ENCODE assay signal across 1 cellular context in the genomic region with DNA sequence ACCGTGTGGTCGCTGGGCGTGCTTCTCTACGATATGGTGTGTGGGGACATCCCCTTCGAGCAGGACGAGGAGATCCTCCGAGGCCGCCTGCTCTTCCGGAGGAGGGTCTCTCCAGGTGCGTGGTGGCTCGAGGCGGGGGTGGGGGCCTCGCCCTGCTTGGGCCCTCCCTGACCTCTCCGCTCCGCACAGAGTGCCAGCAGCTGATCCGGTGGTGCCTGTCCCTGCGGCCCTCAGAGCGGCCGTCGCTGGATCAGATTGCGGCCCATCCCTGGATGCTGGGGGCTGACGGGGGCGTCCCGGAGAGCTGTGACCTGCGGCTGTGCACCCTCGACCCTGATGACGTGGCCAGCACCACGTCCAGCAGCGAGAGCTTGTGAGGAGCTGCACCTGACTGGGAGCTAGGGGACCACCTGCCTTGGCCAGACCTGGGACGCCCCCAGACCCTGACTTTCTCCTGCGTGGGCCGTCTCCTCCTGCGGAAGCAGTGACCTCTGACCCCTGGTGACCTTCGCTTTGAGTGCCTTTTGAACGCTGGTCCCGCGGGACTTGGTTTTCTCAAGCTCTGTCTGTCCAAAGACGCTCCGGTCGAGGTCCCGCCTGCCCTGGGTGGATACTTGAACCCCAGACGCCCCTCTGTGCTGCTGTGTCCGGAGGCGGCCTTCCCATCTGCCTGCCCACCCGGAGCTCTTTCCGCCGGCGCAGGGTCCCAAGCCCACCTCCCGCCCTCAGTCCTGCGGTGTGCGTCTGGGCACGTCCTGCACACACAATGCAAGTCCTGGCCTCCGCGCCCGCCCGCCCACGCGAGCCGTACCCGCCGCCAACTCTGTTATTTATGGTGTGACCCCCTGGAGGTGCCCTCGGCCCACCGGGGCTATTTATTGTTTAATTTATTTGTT.
TF ChIP-seq lines count a peak whose summit lies in the region.

No MANE protein-coding gene starts in this region.

TF ChIP-seq in HEK293, 187 proteins besides CTCF, POLR2A, EP300 and RAD21 (continued from another document and continues in another):
- TF ChIP-seq, protein P1, sequence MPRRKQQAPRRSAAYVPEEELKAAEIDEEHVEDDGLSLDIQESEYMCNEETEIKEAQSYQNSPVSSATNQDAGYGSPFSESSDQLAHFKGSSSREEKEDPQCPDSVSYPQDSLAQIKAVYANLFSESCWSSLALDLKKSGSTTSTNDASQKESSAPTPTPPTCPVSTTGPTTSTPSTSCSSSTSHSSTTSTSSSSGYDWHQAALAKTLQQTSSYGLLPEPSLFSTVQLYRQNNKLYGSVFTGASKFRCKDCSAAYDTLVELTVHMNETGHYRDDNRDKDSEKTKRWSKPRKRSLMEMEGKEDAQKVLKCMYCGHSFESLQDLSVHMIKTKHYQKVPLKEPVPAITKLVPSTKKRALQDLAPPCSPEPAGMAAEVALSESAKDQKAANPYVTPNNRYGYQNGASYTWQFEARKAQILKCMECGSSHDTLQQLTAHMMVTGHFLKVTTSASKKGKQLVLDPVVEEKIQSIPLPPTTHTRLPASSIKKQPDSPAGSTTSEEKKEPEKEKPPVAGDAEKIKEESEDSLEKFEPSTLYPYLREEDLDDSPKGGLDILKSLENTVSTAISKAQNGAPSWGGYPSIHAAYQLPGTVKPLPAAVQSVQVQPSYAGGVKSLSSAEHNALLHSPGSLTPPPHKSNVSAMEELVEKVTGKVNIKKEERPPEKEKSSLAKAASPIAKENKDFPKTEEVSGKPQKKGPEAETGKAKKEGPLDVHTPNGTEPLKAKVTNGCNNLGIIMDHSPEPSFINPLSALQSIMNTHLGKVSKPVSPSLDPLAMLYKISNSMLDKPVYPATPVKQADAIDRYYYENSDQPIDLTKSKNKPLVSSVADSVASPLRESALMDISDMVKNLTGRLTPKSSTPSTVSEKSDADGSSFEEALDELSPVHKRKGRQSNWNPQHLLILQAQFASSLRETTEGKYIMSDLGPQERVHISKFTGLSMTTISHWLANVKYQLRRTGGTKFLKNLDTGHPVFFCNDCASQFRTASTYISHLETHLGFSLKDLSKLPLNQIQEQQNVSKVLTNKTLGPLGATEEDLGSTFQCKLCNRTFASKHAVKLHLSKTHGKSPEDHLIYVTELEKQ (tag by site-specific recombination; IDR thresholded peaks at IDR 0.05; ENCODE audit: borderline replicate concordance) = 0 out of 2 replicates have a peak, but pooled peaks have one; percentile 2
- no peak; the same call in 1 of the 2 replicates for TF ChIP-seq ZFP69B (tag by site-specific recombination; IDR thresholded peaks at IDR 0.05)
- TF ChIP-seq SCRT1 (tag by site-specific recombination; IDR thresholded peaks at IDR 0.05; ENCODE audit: borderline replicate concordance) = no peak
- peak; percentile 67; the same call in 1 of the 2 replicates for TF ChIP-seq ZNF2 (tag by site-specific recombination; IDR thresholded peaks at IDR 0.05)
- TF ChIP-seq ZNF133 (tag by site-specific recombination; IDR thresholded peaks at IDR 0.05) = no peak
- no peak for TF ChIP-seq ZNF37A (tag by site-specific recombination; IDR thresholded peaks at IDR 0.05)
- no peak for TF ChIP-seq ZNF792 (tag by site-specific recombination; IDR thresholded peaks at IDR 0.05)
- TF ChIP-seq BCL11A (tag by site-specific recombination; IDR thresholded peaks at IDR 0.05; ENCODE audit: low read depth) = peak; percentile 90; the same call in 1 of the 2 replicates
- no peak for TF ChIP-seq ZNF311 (tag by site-specific recombination; IDR thresholded peaks at IDR 0.05; ENCODE audit: borderline replicate concordance)
- peak; percentile 66; the same call in 1 of the 2 replicates for TF ChIP-seq ZXDB (tag by site-specific recombination; IDR thresholded peaks at IDR 0.05)
- TF ChIP-seq RBAK (tag by site-specific recombination; IDR thresholded peaks at IDR 0.05) = no peak
- 0 out of 2 replicates have a peak, but pooled peaks have one; percentile 5 for TF ChIP-seq ZSCAN16 (tag by site-specific recombination; IDR thresholded peaks at IDR 0.05)
- TF ChIP-seq ZNF302 (tag by site-specific recombination; IDR thresholded peaks at IDR 0.05; ENCODE audit: low read depth) = no peak
- peak; percentile 63; the same call in 1 of the 2 replicates for TF ChIP-seq SP7 (tag by site-specific recombination; IDR thresholded peaks at IDR 0.05)
- TF ChIP-seq TCF7L2 (IDR thresholded peaks at IDR 0.05; ENCODE audit: borderline replicate concordance, low read depth, low read length) = no peak
- TF ChIP-seq ZNF549 (tag by site-specific recombination; IDR thresholded peaks at IDR 0.05) = no peak
- peak; percentile 6; the same call in 1 of the 2 replicates for TF ChIP-seq FEZF1 (tag by site-specific recombination; IDR thresholded peaks at IDR 0.05)
- peak; percentile 98 for TF ChIP-seq ZFHX2 (tag by site-specific recombination; conservative IDR thresholded peaks at IDR 0.05)
- TF ChIP-seq, protein P2, sequence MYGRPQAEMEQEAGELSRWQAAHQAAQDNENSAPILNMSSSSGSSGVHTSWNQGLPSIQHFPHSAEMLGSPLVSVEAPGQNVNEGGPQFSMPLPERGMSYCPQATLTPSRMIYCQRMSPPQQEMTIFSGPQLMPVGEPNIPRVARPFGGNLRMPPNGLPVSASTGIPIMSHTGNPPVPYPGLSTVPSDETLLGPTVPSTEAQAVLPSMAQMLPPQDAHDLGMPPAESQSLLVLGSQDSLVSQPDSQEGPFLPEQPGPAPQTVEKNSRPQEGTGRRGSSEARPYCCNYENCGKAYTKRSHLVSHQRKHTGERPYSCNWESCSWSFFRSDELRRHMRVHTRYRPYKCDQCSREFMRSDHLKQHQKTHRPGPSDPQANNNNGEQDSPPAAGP (tag by site-specific recombination; IDR thresholded peaks at IDR 0.05) = 0 out of 2 replicates have a peak, but pooled peaks have one; percentile 12
- TF ChIP-seq ZBTB17 (tag by site-specific recombination; IDR thresholded peaks at IDR 0.05) = peak; percentile 45; the same call in 1 of the 2 replicates
- TF ChIP-seq GLIS2 (tag by site-specific recombination; IDR thresholded peaks at IDR 0.05) = peak; percentile 91
- TF ChIP-seq ZNF629 (tag by site-specific recombination; IDR thresholded peaks at IDR 0.05) = no peak
- TF ChIP-seq, protein P3, sequence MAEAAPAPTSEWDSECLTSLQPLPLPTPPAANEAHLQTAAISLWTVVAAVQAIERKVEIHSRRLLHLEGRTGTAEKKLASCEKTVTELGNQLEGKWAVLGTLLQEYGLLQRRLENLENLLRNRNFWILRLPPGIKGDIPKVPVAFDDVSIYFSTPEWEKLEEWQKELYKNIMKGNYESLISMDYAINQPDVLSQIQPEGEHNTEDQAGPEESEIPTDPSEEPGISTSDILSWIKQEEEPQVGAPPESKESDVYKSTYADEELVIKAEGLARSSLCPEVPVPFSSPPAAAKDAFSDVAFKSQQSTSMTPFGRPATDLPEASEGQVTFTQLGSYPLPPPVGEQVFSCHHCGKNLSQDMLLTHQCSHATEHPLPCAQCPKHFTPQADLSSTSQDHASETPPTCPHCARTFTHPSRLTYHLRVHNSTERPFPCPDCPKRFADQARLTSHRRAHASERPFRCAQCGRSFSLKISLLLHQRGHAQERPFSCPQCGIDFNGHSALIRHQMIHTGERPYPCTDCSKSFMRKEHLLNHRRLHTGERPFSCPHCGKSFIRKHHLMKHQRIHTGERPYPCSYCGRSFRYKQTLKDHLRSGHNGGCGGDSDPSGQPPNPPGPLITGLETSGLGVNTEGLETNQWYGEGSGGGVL (tag by site-specific recombination; IDR thresholded peaks at IDR 0.05) = no peak
- TF ChIP-seq, protein P4, sequence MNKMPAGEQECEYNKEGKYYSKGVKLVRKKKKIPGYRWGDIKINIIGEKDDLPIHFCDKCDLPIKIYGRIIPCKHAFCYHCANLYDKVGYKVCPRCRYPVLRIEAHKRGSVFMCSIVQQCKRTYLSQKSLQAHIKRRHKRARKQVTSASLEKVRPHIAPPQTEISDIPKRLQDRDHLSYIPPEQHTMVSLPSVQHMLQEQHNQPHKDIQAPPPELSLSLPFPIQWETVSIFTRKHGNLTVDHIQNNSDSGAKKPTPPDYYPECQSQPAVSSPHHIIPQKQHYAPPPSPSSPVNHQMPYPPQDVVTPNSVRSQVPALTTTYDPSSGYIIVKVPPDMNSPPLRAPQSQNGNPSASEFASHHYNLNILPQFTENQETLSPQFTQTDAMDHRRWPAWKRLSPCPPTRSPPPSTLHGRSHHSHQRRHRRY (tag by site-specific recombination; IDR thresholded peaks at IDR 0.05) = no peak
- TF ChIP-seq ZNF221 (tag by site-specific recombination; IDR thresholded peaks at IDR 0.05; ENCODE audit: borderline replicate concordance) = no peak
- no peak for TF ChIP-seq ZNF114 (tag by site-specific recombination; IDR thresholded peaks at IDR 0.05)
- TF ChIP-seq, protein P5, sequence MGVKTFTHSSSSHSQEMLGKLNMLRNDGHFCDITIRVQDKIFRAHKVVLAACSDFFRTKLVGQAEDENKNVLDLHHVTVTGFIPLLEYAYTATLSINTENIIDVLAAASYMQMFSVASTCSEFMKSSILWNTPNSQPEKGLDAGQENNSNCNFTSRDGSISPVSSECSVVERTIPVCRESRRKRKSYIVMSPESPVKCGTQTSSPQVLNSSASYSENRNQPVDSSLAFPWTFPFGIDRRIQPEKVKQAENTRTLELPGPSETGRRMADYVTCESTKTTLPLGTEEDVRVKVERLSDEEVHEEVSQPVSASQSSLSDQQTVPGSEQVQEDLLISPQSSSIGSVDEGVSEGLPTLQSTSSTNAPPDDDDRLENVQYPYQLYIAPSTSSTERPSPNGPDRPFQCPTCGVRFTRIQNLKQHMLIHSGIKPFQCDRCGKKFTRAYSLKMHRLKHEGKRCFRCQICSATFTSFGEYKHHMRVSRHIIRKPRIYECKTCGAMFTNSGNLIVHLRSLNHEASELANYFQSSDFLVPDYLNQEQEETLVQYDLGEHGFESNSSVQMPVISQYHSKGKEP (tag by site-specific recombination; IDR thresholded peaks at IDR 0.05) = no peak
- TF ChIP-seq, protein P6, sequence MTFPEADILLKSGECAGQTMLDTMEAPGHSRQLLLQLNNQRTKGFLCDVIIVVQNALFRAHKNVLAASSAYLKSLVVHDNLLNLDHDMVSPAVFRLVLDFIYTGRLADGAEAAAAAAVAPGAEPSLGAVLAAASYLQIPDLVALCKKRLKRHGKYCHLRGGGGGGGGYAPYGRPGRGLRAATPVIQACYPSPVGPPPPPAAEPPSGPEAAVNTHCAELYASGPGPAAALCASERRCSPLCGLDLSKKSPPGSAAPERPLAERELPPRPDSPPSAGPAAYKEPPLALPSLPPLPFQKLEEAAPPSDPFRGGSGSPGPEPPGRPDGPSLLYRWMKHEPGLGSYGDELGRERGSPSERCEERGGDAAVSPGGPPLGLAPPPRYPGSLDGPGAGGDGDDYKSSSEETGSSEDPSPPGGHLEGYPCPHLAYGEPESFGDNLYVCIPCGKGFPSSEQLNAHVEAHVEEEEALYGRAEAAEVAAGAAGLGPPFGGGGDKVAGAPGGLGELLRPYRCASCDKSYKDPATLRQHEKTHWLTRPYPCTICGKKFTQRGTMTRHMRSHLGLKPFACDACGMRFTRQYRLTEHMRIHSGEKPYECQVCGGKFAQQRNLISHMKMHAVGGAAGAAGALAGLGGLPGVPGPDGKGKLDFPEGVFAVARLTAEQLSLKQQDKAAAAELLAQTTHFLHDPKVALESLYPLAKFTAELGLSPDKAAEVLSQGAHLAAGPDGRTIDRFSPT (tag by site-specific recombination; IDR thresholded peaks at IDR 0.05) = peak; percentile 49
- TF ChIP-seq ZEB2 (tag by site-specific recombination; IDR thresholded peaks at IDR 0.05) = no peak; the same call in 1 of the 2 replicates
- no peak for TF ChIP-seq ZNF175 (tag by site-specific recombination; IDR thresholded peaks at IDR 0.05)
- TF ChIP-seq, protein P7, sequence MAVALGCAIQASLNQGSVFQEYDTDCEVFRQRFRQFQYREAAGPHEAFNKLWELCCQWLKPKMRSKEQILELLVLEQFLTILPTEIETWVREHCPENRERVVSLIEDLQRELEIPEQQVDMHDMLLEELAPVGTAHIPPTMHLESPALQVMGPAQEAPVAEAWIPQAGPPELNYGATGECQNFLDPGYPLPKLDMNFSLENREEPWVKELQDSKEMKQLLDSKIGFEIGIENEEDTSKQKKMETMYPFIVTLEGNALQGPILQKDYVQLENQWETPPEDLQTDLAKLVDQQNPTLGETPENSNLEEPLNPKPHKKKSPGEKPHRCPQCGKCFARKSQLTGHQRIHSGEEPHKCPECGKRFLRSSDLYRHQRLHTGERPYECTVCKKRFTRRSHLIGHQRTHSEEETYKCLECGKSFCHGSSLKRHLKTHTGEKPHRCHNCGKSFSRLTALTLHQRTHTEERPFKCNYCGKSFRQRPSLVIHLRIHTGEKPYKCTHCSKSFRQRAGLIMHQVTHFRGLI (tag by site-specific recombination; IDR thresholded peaks at IDR 0.05) = no peak
- TF ChIP-seq ZNF660 (tag by site-specific recombination; IDR thresholded peaks at IDR 0.05) = no peak
- TF ChIP-seq ZNF391 (tag by site-specific recombination; IDR thresholded peaks at IDR 0.05; ENCODE audit: borderline replicate concordance, low read depth) = no peak
- TF ChIP-seq, protein P8, sequence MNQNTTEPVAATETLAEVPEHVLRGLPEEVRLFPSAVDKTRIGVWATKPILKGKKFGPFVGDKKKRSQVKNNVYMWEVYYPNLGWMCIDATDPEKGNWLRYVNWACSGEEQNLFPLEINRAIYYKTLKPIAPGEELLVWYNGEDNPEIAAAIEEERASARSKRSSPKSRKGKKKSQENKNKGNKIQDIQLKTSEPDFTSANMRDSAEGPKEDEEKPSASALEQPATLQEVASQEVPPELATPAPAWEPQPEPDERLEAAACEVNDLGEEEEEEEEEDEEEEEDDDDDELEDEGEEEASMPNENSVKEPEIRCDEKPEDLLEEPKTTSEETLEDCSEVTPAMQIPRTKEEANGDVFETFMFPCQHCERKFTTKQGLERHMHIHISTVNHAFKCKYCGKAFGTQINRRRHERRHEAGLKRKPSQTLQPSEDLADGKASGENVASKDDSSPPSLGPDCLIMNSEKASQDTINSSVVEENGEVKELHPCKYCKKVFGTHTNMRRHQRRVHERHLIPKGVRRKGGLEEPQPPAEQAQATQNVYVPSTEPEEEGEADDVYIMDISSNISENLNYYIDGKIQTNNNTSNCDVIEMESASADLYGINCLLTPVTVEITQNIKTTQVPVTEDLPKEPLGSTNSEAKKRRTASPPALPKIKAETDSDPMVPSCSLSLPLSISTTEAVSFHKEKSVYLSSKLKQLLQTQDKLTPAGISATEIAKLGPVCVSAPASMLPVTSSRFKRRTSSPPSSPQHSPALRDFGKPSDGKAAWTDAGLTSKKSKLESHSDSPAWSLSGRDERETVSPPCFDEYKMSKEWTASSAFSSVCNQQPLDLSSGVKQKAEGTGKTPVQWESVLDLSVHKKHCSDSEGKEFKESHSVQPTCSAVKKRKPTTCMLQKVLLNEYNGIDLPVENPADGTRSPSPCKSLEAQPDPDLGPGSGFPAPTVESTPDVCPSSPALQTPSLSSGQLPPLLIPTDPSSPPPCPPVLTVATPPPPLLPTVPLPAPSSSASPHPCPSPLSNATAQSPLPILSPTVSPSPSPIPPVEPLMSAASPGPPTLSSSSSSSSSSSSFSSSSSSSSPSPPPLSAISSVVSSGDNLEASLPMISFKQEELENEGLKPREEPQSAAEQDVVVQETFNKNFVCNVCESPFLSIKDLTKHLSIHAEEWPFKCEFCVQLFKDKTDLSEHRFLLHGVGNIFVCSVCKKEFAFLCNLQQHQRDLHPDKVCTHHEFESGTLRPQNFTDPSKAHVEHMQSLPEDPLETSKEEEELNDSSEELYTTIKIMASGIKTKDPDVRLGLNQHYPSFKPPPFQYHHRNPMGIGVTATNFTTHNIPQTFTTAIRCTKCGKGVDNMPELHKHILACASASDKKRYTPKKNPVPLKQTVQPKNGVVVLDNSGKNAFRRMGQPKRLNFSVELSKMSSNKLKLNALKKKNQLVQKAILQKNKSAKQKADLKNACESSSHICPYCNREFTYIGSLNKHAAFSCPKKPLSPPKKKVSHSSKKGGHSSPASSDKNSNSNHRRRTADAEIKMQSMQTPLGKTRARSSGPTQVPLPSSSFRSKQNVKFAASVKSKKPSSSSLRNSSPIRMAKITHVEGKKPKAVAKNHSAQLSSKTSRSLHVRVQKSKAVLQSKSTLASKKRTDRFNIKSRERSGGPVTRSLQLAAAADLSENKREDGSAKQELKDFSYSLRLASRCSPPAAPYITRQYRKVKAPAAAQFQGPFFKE (tag by site-specific recombination; IDR thresholded peaks at IDR 0.05; ENCODE audit: borderline replicate concordance) = peak; percentile 23; the same call in 1 of the 2 replicates
- no peak for TF ChIP-seq ZNF19 (tag by site-specific recombination; IDR thresholded peaks at IDR 0.05; ENCODE audit: low read depth)
